Comparison of ENCODE assay signal across 12 cellular contexts in the genomic region with DNA sequence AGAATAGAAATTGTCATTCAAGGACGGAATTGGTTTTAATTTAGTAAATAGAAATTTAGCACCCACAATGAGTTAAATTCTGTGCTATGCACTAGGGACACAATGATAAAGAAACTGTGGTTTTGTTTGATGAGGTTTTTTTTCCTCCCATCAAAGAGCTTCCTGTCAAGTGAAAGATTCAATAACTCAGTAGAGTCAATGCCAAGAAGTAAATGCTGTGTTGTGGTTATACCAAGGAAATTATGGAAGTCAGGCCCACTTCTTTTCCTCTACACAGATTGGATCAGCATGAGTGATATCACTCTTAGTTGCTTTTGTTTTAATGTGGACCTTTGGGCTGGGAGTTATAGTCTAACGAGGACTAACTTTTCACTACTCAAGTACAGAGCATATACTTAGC.
"Had no signal": no experiment of that assay in that cellular context is flagged by ENCODE, and none has a peak within 500 bp of the region (broad histone marks: within the 10 kb centered on the region; RNA-seq: fewer than 3 reads in every experiment).

No MANE protein-coding gene starts in this region.

- H3K4me1 ChIP-seq: heart left ventricle had no signal

- H3K4me3 ChIP-seq: esophagus muscularis mucosa, heart left ventricle, pancreas, thoracic aorta had no signal

- DNase-seq: activated CD4-positive, alpha-beta T cell treated with anti-CD3 and anti-CD28 coated beads, Interleukin-2, amount 50 U/mL, for 4 hours; activated T-cell treated with anti-CD3 and anti-CD28 coated beads, Interleukin-2, amount 50 U/mL, for 1 hour; amniotic stem cell; foreskin keratinocyte; heart left ventricle; islet precursor cell; left ventricle myocardium superior; pancreas; stimulated activated CD4-positive, alpha-beta T cell treated with anti-CD3 and anti-CD28 coated beads, Interleukin-4, amount 100 ng/mL, for 24 hours had no signal

- H3K27ac ChIP-seq: esophagus muscularis mucosa, foreskin keratinocyte, heart left ventricle, pancreas, thoracic aorta had no signal

- FAIRE-seq: pancreas had no signal

- H3K36me3 ChIP-seq: esophagus muscularis mucosa, heart left ventricle, pancreas, thoracic aorta had no signal

- ATAC-seq: activated CD4-positive, CD25-positive, alpha-beta regulatory T cell treated with anti-CD3 and anti-CD28 coated beads, Interleukin-2, amount 50 U/mL, for 24 hours; foreskin keratinocyte; heart left ventricle; left ventricle myocardium superior; pancreas had no signal

- H3K9me3 ChIP-seq: esophagus muscularis mucosa, heart left ventricle, pancreas, thoracic aorta had no signal

- H3K27me3 ChIP-seq: esophagus muscularis mucosa, foreskin keratinocyte, heart left ventricle, pancreas had no signal
